ENCODE assay signal across 1 cellular context in genomic region chr21:43333301-43334062, GRCh38.
TF ChIP-seq lines count a peak whose summit lies in the region.

No MANE protein-coding gene starts in this region.

TF ChIP-seq in A549, 52 proteins besides CTCF, POLR2A, EP300 and RAD21 (continued from another document):
- TF ChIP-seq REST (IDR thresholded peaks at IDR 0.05) (no peak), TP53 (CRISPR knock-in tag; IDR thresholded peaks at IDR 0.05) (no peak), E2F6 (IDR thresholded peaks at IDR 0.05; ENCODE audit: borderline replicate concordance, low read depth) (peak; percentile 71; the same call in 1 of the 2 replicates), HOXB5 (CRISPR knock-in tag; IDR thresholded peaks at IDR 0.05) (peak; percentile 86; the same call in 1 of the 2 replicates), CBX8 (IDR thresholded peaks at IDR 0.05) (no peak), USF2 (IDR thresholded peaks at IDR 0.05) (0 out of 2 replicates have a peak, but pooled peaks have one; percentile 5), CEBPB (IDR thresholded peaks at IDR 0.05) (peak in 1 of 2 experiments; percentile 50; a peak in 2 of 4 replicates), NFE2L2 (conservative IDR thresholded peaks at IDR 0.05; ENCODE audit: low read length) (no peak), GATA3 (IDR thresholded peaks at IDR 0.05; ENCODE audit: borderline replicate concordance) (peak; percentile 95), CBX2 (IDR thresholded peaks at IDR 0.05; ENCODE audit: borderline replicate concordance, low read depth) (no peak), FOSB (CRISPR knock-in tag; IDR thresholded peaks at IDR 0.05) (0 out of 2 replicates have a peak, but pooled peaks have one; percentile 54), HOXB13 (CRISPR knock-in tag; IDR thresholded peaks at IDR 0.05; ENCODE audit: low read depth) (peak; percentile 95), SMC3 (IDR thresholded peaks at IDR 0.05) (peak; percentile 17; the same call in 2 of the 3 replicates), JUNB (IDR thresholded peaks at IDR 0.05) (0 out of 2 replicates have a peak, but pooled peaks have one; percentile 12), HOXA7 (CRISPR knock-in tag; IDR thresholded peaks at IDR 0.05) (peak; percentile 70), MYC (IDR thresholded peaks at IDR 0.05; ENCODE audit: borderline replicate concordance, low read length) (0 out of 2 replicates have a peak, but pooled peaks have one; percentile 20), JUN (IDR thresholded peaks at IDR 0.05) (peak in 1 of 2 experiments; percentile 84; a peak in 3 of 5 replicates), HEYL (CRISPR knock-in tag; IDR thresholded peaks at IDR 0.05) (no peak), NR3C1 (IDR thresholded peaks at IDR 0.05) (no peak), HDAC2 (IDR thresholded peaks at IDR 0.05) (no peak), SREBF2 (IDR thresholded peaks at IDR 0.05) (no peak)
TF ChIP-seq in A549: peak in this region for 23.
